ENCODE assay signal across 31 cellular contexts in genomic region chr15:35495075-35495474, GRCh38.
"Had no signal": no experiment of that assay in that cellular context is flagged by ENCODE, and none has a peak within 500 bp of the region (broad histone marks: within the 10 kb centered on the region; RNA-seq: fewer than 3 reads in every experiment).

No MANE protein-coding gene starts in this region.

- H3K27ac Mint-ChIP-seq: activated CD4-positive, alpha-beta memory T cell treated with anti-CD3 and anti-CD28 coated beads for 36 hours; activated CD4-positive, alpha-beta T cell treated with anti-CD3 and anti-CD28 coated beads, Interleukin-2, amount 10 ng/mL, durations not matched to agents 24 days and 14 days; activated naive CD4-positive, alpha-beta T cell treated with anti-CD3 and anti-CD28 coated beads, Interleukin-2, amount 50 U/mL, for 24 hours; activated T-helper 17 cell treated with anti-CD3 and anti-CD28 coated beads, Interleukin-2, amount 50 U/mL, for 72 hours; stimulated activated naive B cell treated with anti-CD40 and anti-IgM and Interleukin-4, amounts not matched to agents 10 μg/mL and 1 μg/mL and 100 μg/mL, for 72 hours; T-helper 17 cell had no signal

- H3K4me1 ChIP-seq: right atrium auricular region, thyroid gland, upper lobe of left lung, vagina had no signal

- H3K4me3 ChIP-seq: body of pancreas, cardiac muscle cell, coronary artery, dorsolateral prefrontal cortex, lung, right atrium auricular region, smooth muscle cell, stomach, thyroid gland, upper lobe of left lung, vagina had no signal

- H3K4me1 Mint-ChIP-seq: activated CD4-positive, alpha-beta T cell treated with anti-CD3 and anti-CD28 coated beads, Interleukin-2, amount 10 ng/mL, durations not matched to agents 24 days and 14 days; activated T-helper 17 cell treated with anti-CD3 and anti-CD28 coated beads, Interleukin-2, amount 50 U/mL, for 72 hours had no signal

- H3K4me2 ChIP-seq: smooth muscle cell had no signal

- H3K36me3 ChIP-seq: cardiac muscle cell, right atrium auricular region, stomach, thyroid gland, upper lobe of left lung, WERI-Rb-1 had no signal

- H3K27me3 Mint-ChIP-seq: activated CD4-positive, alpha-beta memory T cell treated with anti-CD3 and anti-CD28 coated beads for 36 hours; activated CD4-positive, alpha-beta T cell treated with anti-CD3 and anti-CD28 coated beads, Interleukin-2, amount 10 ng/mL, durations not matched to agents 24 days and 14 days; activated naive CD4-positive, alpha-beta T cell treated with anti-CD3 and anti-CD28 coated beads, Interleukin-2, amount 50 U/mL, for 24 hours; activated T-helper 17 cell treated with anti-CD3 and anti-CD28 coated beads, Interleukin-2, amount 50 U/mL, for 72 hours; naive B cell; stimulated activated naive B cell treated with anti-CD40 and anti-IgM and Interleukin-4, amounts not matched to agents 10 μg/mL and 1 μg/mL and 100 μg/mL, for 72 hours; T-helper 17 cell had no signal

- ATAC-seq: activated T-cell treated with anti-CD3 and anti-CD28 coated beads, Interleukin-2, amount 50 U/mL, for 4 hours; activated T-helper 17 cell treated with anti-CD3 and anti-CD28 coated beads, Interleukin-2, amount 50 U/mL, for 72 hours; body of pancreas; esophagus mucosa; foreskin keratinocyte; left lobe of liver; stimulated activated naive B cell treated with anti-CD40 and anti-IgM and Interleukin-4, amounts not matched to agents 10 μg/mL and 1 μg/mL and 100 μg/mL, for 72 hours; T-helper 17 cell had no signal

- H3K27ac ChIP-seq: body of pancreas, cardiac muscle cell, coronary artery, dorsolateral prefrontal cortex, foreskin keratinocyte, right atrium auricular region, stomach, thyroid gland, upper lobe of left lung, vagina, WERI-Rb-1 had no signal

- DNase-seq: activated CD4-positive, alpha-beta memory T cell treated with anti-CD3 and anti-CD28 coated beads for 36 hours; activated CD4-positive, alpha-beta T cell treated with anti-CD3 and anti-CD28 coated beads, Interleukin-2, amount 10 ng/mL, durations not matched to agents 24 days and 14 days; activated CD4-positive, CD25-positive, alpha-beta regulatory T cell treated with anti-CD3 and anti-CD28 coated beads, Interleukin-2, amount 50 U/mL, for 72 hours; activated CD8-positive, alpha-beta memory T cell treated with anti-CD3 and anti-CD28 coated beads, Interleukin-2, amount 50 U/mL, for 48 hours; activated T-cell treated with anti-CD3 and anti-CD28 coated beads, Interleukin-2, amount 50 U/mL, for 4 hours; anterior cingulate cortex; body of pancreas; dorsolateral prefrontal cortex; effector memory CD4-positive, alpha-beta T cell; foreskin keratinocyte; kidney glomerular epithelial cell; naive B cell; occipital lobe; stimulated activated CD4-positive, alpha-beta T cell treated with anti-CD3 and anti-CD28 coated beads, Interleukin-1b, Interleukin-23, amount 100 ng/mL, for 48 hours; stimulated activated naive B cell treated with anti-CD40 and anti-IgM and Interleukin-4, amounts not matched to agents 10 μg/mL and 1 μg/mL and 100 μg/mL, for 72 hours; stomach; T-helper 17 cell; T1000; thyroid gland; upper lobe of left lung; WERI-Rb-1 had no signal

- H3K9me3 Mint-ChIP-seq: activated CD4-positive, alpha-beta memory T cell treated with anti-CD3 and anti-CD28 coated beads for 36 hours; activated CD4-positive, alpha-beta T cell treated with anti-CD3 and anti-CD28 coated beads, Interleukin-2, amount 10 ng/mL, durations not matched to agents 24 days and 14 days; activated T-cell treated with anti-CD3 and anti-CD28 coated beads, Interleukin-2, amount 50 U/mL, for 4 hours; activated T-helper 17 cell treated with anti-CD3 and anti-CD28 coated beads, Interleukin-2, amount 50 U/mL, for 72 hours; naive B cell; stimulated activated naive B cell treated with anti-CD40 and anti-IgM and Interleukin-4, amounts not matched to agents 10 μg/mL and 1 μg/mL and 100 μg/mL, for 72 hours had no signal

- H3K27me3 ChIP-seq: body of pancreas, cardiac muscle cell, dorsolateral prefrontal cortex, foreskin keratinocyte, right atrium auricular region, stomach, thyroid gland, upper lobe of left lung, vagina had no signal

- H3K9me3 ChIP-seq: body of pancreas, right atrium auricular region, stomach, thyroid gland, upper lobe of left lung, vagina had no signal

- H3K4me3 Mint-ChIP-seq: activated CD4-positive, alpha-beta memory T cell treated with anti-CD3 and anti-CD28 coated beads for 36 hours; activated CD4-positive, alpha-beta T cell treated with anti-CD3 and anti-CD28 coated beads, Interleukin-2, amount 10 ng/mL, durations not matched to agents 24 days and 14 days; activated naive CD4-positive, alpha-beta T cell treated with anti-CD3 and anti-CD28 coated beads, Interleukin-2, amount 50 U/mL, for 24 hours; activated T-cell treated with anti-CD3 and anti-CD28 coated beads, Interleukin-2, amount 50 U/mL, for 4 hours; activated T-helper 17 cell treated with anti-CD3 and anti-CD28 coated beads, Interleukin-2, amount 50 U/mL, for 72 hours; naive B cell; stimulated activated naive B cell treated with anti-CD40 and anti-IgM and Interleukin-4, amounts not matched to agents 10 μg/mL and 1 μg/mL and 100 μg/mL, for 72 hours; T-helper 17 cell had no signal
